In genomic region chr1:164637461-164638375, GRCh38 we compare ENCODE assay signal across 9 cellular contexts.
DNase-seq lines count a peak whose midpoint lies in the region; ATAC-seq, FAIRE-seq and TF ChIP-seq lines count a peak whose summit lies in the region.
"Had no signal": no experiment of that assay in that cellular context is flagged by ENCODE, and none has a peak within 500 bp of the region (broad histone marks: within the 10 kb centered on the region; RNA-seq: fewer than 3 reads in every experiment).

No MANE protein-coding gene starts in this region.

- no peak overlapping the region for H3K4me3 Mint-ChIP-seq in effector memory CD8-positive, alpha-beta T cell

- H3K27ac ChIP-seq in pancreas: peak overlapping the region; percentile 70 to 82 (median 76)
- H3K27ac ChIP-seq: HL-60 had no signal

- intact Hi-C loops in pancreas (cut with DNase I): no loop called here

- H3K27me3 Mint-ChIP-seq in effector memory CD8-positive, alpha-beta T cell: no peaks in the 10 kb centered on the region

- H3K4me3 ChIP-seq in fibroblast of the aortic adventitia (ENCODE audit: low read depth, low read length) (no peak overlapping the region), pancreas (peak overlapping the region in 1 of 4 donors; percentile 20)

- no peaks in the 10 kb centered on the region for H3K4me1 Mint-ChIP-seq in effector memory CD8-positive, alpha-beta T cell (ENCODE audit: low read depth in 2 of 2)

- ATAC-seq in pancreas (peak; percentile 58 to 78 (median 71)), GM19455 (IDR thresholded peaks at IDR 0.05; ENCODE audit: unreplicated experiment) (no peak)
- ATAC-seq in effector memory CD8-positive, alpha-beta T cell (replicated peaks): no peak

- peaks cover 0 to 4% of the 10 kb centered on the region in 2 donors for H3K9me3 Mint-ChIP-seq in effector memory CD8-positive, alpha-beta T cell

- H3K27me3 ChIP-seq in pancreas: no peaks in the 10 kb centered on the region

- no peak overlapping the region for H3K27ac Mint-ChIP-seq in effector memory CD8-positive, alpha-beta T cell

- no peaks in the 10 kb centered on the region for H3K9me3 ChIP-seq in pancreas

- DNase-seq in GM03348 (ENCODE audit: low spot score): peak; percentile 81
- DNase-seq in RPMI7951 (ENCODE audit: low read depth): peak; percentile 75
- DNase-seq in fibroblast of the aortic adventitia (ENCODE audit: low read depth): peak; percentile 72
- DNase-seq in pancreas: peak in 5 of 6 donors; percentile 74 to 90 (median 82)
- DNase-seq in NCI-H187 (lab: John Stamatoyannopoulos, UW): no peak
- no peak for DNase-seq in effector memory CD8-positive, alpha-beta T cell
- no peak for DNase-seq in ecto neural progenitor cell (ENCODE audit: low spot score)

- 34 to 37% methylated on average over 13 of the region's 13 CpGs for WGBS in pancreas, 2 donors

- no peaks in the 10 kb centered on the region for H3K36me3 Mint-ChIP-seq in effector memory CD8-positive, alpha-beta T cell (ENCODE audit: insufficient read depth)

- no peak for FAIRE-seq in pancreas (lab: Jason Lieb, UNC)

- no peak for TF ChIP-seq CTCF in fibroblast of the aortic adventitia (IDR thresholded peaks at IDR 0.05; ENCODE audit: insufficient read depth, low read length)
- TF ChIP-seq CTCF in pancreas (IDR thresholded peaks at IDR 0.05): no peak

- peaks cover 72 to 88% (median 86%) of the 10 kb centered on the region in 3 donors for H3K4me1 ChIP-seq in pancreas

- no peaks in the 10 kb centered on the region for H3K36me3 ChIP-seq in pancreas

Comparison
In these comparisons a context has a peak if more than half of its experiments do, and no peak if none do; other contexts are left out.
1. DNase-seq: peak in GM03348 (single experiment), RPMI7951 (single experiment), fibroblast of the aortic adventitia (single experiment) and pancreas (5 of 6); none in NCI-H187 (0 of 2), effector memory CD8-positive, alpha-beta T cell (0 of 3) and ecto neural progenitor cell (single experiment).
2. ATAC-seq: peak in pancreas (4 of 4); none in effector memory CD8-positive, alpha-beta T cell (single experiment) and GM19455 (single experiment).